Comparison of ENCODE assay signal across 18 cellular contexts in the genomic region with DNA sequence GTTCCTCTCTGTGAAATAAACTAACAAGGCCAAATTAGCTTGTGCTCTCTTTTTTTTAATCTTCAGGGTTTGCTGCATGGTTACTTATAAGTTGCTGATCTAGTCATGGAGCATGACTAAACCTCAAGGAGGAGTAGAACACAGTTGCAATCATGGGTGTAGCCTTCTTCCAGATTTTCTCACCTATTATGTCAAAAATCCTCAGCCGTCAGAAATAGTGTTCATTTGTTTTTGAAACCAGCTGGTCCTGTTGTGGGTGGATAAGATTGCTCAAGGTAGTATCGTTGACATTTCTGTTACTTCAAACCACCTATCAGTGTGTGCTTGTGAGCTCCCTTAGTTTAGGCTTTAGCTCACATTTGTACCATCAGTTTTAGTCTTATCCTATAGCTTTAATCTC. TPM values are rescaled to one million over a fixed set of nuclear protein-coding genes. Genes with fewer than 3 reads are reported as not detected.
DNase-seq lines count a peak whose midpoint lies in the region; ATAC-seq and TF ChIP-seq lines count a peak whose summit lies in the region.
"Had no signal": no experiment of that assay in that cellular context is flagged by ENCODE, and none has a peak within 500 bp of the region (broad histone marks: within the 10 kb centered on the region; RNA-seq: fewer than 3 reads in every experiment).

No MANE protein-coding gene starts in this region.

- no peak overlapping the region for H3K27ac ChIP-seq in foreskin keratinocyte
- H3K27ac ChIP-seq: neutrophil, right lobe of liver had no signal

- H3K4me1 Mint-ChIP-seq in activated naive CD8-positive, alpha-beta T cell treated with anti-CD3 and anti-CD28 coated beads, Interleukin-2, amount 50 U/mL, for 24 hours: peaks cover 52% of the 10 kb centered on the region
- H3K4me1 Mint-ChIP-seq in activated naive CD8-positive, alpha-beta T cell treated with anti-CD3 and anti-CD28 coated beads for 36 hours: peaks cover 55% of the 10 kb centered on the region
- H3K4me1 Mint-ChIP-seq in type B pancreatic cell (ENCODE audit: unreplicated experiment): peaks cover 12% of the 10 kb centered on the region

- H3K4me3 Mint-ChIP-seq in activated naive CD8-positive, alpha-beta T cell treated with anti-CD3 and anti-CD28 coated beads, Interleukin-2, amount 50 U/mL, for 24 hours: no peak overlapping the region
- no peak overlapping the region for H3K4me3 Mint-ChIP-seq in activated naive CD8-positive, alpha-beta T cell treated with anti-CD3 and anti-CD28 coated beads for 36 hours
- peak overlapping the region; percentile 5 for H3K4me3 Mint-ChIP-seq in type B pancreatic cell
- H3K4me3 Mint-ChIP-seq: activated B cell treated with CpG ODN at 0.5 μM for 24 hours; brain; T-helper 1 cell treated with Interleukin-12 subunit alpha and Interleukin-12 subunit beta and Interleukin-4 antibody, amounts not matched to agents 30 μg/mL and 1 μg/mL, for 36 hours had no signal

- DNase-seq in activated naive CD8-positive, alpha-beta T cell treated with anti-CD3 and anti-CD28 coated beads, Interleukin-2, amount 50 U/mL, for 24 hours: no peak
- no peak for DNase-seq in activated naive CD8-positive, alpha-beta T cell treated with anti-CD3 and anti-CD28 coated beads for 36 hours
- peak; percentile 2 for DNase-seq in RKO (ENCODE audit: low spot score)
- peak; percentile 31 to 55 for DNase-seq in foreskin keratinocyte
- DNase-seq in type B pancreatic cell (ENCODE audit: extremely low spot score, unreplicated experiment): no peak
- DNase-seq in left lobe of liver (ENCODE audit: low spot score): no peak
- DNase-seq: activated B cell treated with CpG ODN at 0.5 μM for 24 hours; activated naive CD4-positive, alpha-beta T cell treated with Interleukin-2 at 50 U/mL for 16 hours; dermis blood vessel endothelial cell; NCI-H1092 treated with DMSO at 0.1 percent for 48 hours; NCI-H526; right lobe of liver; SIG-M5 had no signal

- TF ChIP-seq CTCF in foreskin keratinocyte (conservative IDR thresholded peaks at IDR 0.05): peak; percentile 3
- no peak for TF ChIP-seq CTCF in type B pancreatic cell (conservative IDR thresholded peaks at IDR 0.05)

- H3K27me3 ChIP-seq in foreskin keratinocyte: no peaks in the 10 kb centered on the region
- H3K27me3 ChIP-seq: neutrophil, right lobe of liver had no signal

- H3K36me3 Mint-ChIP-seq in activated naive CD8-positive, alpha-beta T cell treated with anti-CD3 and anti-CD28 coated beads, Interleukin-2, amount 50 U/mL, for 24 hours (ENCODE audit: low read depth): no peaks in the 10 kb centered on the region
- H3K36me3 Mint-ChIP-seq in activated naive CD8-positive, alpha-beta T cell treated with anti-CD3 and anti-CD28 coated beads for 36 hours: peaks cover 15% of the 10 kb centered on the region
- H3K36me3 Mint-ChIP-seq in type B pancreatic cell: peaks cover 4% of the 10 kb centered on the region

- peaks cover 28% of the 10 kb centered on the region for H3K4me1 ChIP-seq in foreskin keratinocyte
- H3K4me1 ChIP-seq: right lobe of liver had no signal

- H3K27me3 Mint-ChIP-seq in activated naive CD8-positive, alpha-beta T cell treated with anti-CD3 and anti-CD28 coated beads, Interleukin-2, amount 50 U/mL, for 24 hours: no peaks in the 10 kb centered on the region
- H3K27me3 Mint-ChIP-seq in activated naive CD8-positive, alpha-beta T cell treated with anti-CD3 and anti-CD28 coated beads for 36 hours: no peaks in the 10 kb centered on the region
- no peaks in the 10 kb centered on the region for H3K27me3 Mint-ChIP-seq in type B pancreatic cell
- H3K27me3 Mint-ChIP-seq: activated B cell treated with CpG ODN at 0.5 μM for 24 hours had no signal

- no peaks in the 10 kb centered on the region for H3K9me3 Mint-ChIP-seq in activated naive CD8-positive, alpha-beta T cell treated with anti-CD3 and anti-CD28 coated beads, Interleukin-2, amount 50 U/mL, for 24 hours
- no peaks in the 10 kb centered on the region for H3K9me3 Mint-ChIP-seq in activated naive CD8-positive, alpha-beta T cell treated with anti-CD3 and anti-CD28 coated beads for 36 hours
- H3K9me3 Mint-ChIP-seq in type B pancreatic cell: peaks cover 4% of the 10 kb centered on the region
- H3K9me3 Mint-ChIP-seq: activated B cell treated with CpG ODN at 0.5 μM for 24 hours; T-helper 1 cell treated with Interleukin-12 subunit alpha and Interleukin-12 subunit beta and Interleukin-4 antibody, amounts not matched to agents 30 μg/mL and 1 μg/mL, for 36 hours had no signal

- peak; percentile 79 for ATAC-seq in activated naive CD8-positive, alpha-beta T cell treated with anti-CD3 and anti-CD28 coated beads, Interleukin-2, amount 50 U/mL, for 24 hours
- ATAC-seq in foreskin keratinocyte (peak; percentile 82), left lobe of liver (no peak), GM19452 (IDR thresholded peaks at IDR 0.05; ENCODE audit: unreplicated experiment) (no peak), GM18868 (IDR thresholded peaks at IDR 0.05; ENCODE audit: unreplicated experiment) (no peak)
- ATAC-seq: right lobe of liver had no signal

- H3K27ac Mint-ChIP-seq in activated naive CD8-positive, alpha-beta T cell treated with anti-CD3 and anti-CD28 coated beads, Interleukin-2, amount 50 U/mL, for 24 hours: no peak overlapping the region
- no peak overlapping the region for H3K27ac Mint-ChIP-seq in activated naive CD8-positive, alpha-beta T cell treated with anti-CD3 and anti-CD28 coated beads for 36 hours
- H3K27ac Mint-ChIP-seq in type B pancreatic cell: peak overlapping the region; percentile 83
- H3K27ac Mint-ChIP-seq: activated B cell treated with CpG ODN at 0.5 μM for 24 hours; brain; T-helper 1 cell treated with Interleukin-12 subunit alpha and Interleukin-12 subunit beta and Interleukin-4 antibody, amounts not matched to agents 30 μg/mL and 1 μg/mL, for 36 hours had no signal

RNA-seq across cellular contexts. Expression of gene RELCH, which starts 11.2 kb away (rescaled TPM):
- 10 to 100 TPM; 13.5 to 13.9 TPM for total RNA-seq in activated naive CD8-positive, alpha-beta T cell treated with anti-CD3 and anti-CD28 coated beads for 36 hours
- total RNA-seq in foreskin keratinocyte (16.6 and 17.9 TPM in 2 replicates), type B pancreatic cell (ENCODE audit: low replicate concordance) (27.4 and 30.6 TPM in 2 replicates), left lobe of liver (11.1 TPM)
- 3.6 and 4.6 TPM in 2 replicates for polyA plus RNA-seq in foreskin keratinocyte

RNA-seq across cellular contexts. Expression of gene PIGN, which starts 11.4 kb away (rescaled TPM):
- 10 to 100 TPM; 21.5 to 25.0 TPM for total RNA-seq in activated naive CD8-positive, alpha-beta T cell treated with anti-CD3 and anti-CD28 coated beads for 36 hours
- total RNA-seq in foreskin keratinocyte (22.4 and 23.0 TPM in 2 replicates), type B pancreatic cell (ENCODE audit: low replicate concordance) (33.8 and 36.1 TPM in 2 replicates), left lobe of liver (13.5 TPM)
- 5.3 and 6.1 TPM in 2 replicates for polyA plus RNA-seq in foreskin keratinocyte

Comparison
In these comparisons a context has a peak if more than half of its experiments do, and no peak if none do; other contexts are left out.
1. ATAC-seq: peak in activated naive CD8-positive, alpha-beta T cell treated with anti-CD3 and anti-CD28 coated beads, Interleukin-2, amount 50 U/mL, for 24 hours (single experiment) and foreskin keratinocyte (single experiment); none in left lobe of liver (single experiment), GM19452 (single experiment) and GM18868 (single experiment).
2. DNase-seq: peak in RKO (single experiment) and foreskin keratinocyte (2 of 2); none in activated naive CD8-positive, alpha-beta T cell treated with anti-CD3 and anti-CD28 coated beads, Interleukin-2, amount 50 U/mL, for 24 hours (single experiment), activated naive CD8-positive, alpha-beta T cell treated with anti-CD3 and anti-CD28 coated beads for 36 hours (single experiment), type B pancreatic cell (single experiment) and left lobe of liver (single experiment).